Comparison of ENCODE assay signal across 26 cellular contexts in genomic region chr19:5820785-5821184, GRCh38. TPM values are rescaled to one million over a fixed set of nuclear protein-coding genes. Genes with fewer than 3 reads are reported as not detected.
DNase-seq lines count a peak whose midpoint lies in the region; ATAC-seq and TF ChIP-seq lines count a peak whose summit lies in the region.
"Had no signal": no experiment of that assay in that cellular context is flagged by ENCODE, and none has a peak within 500 bp of the region (broad histone marks: within the 10 kb centered on the region; RNA-seq: fewer than 3 reads in every experiment).

No MANE protein-coding gene starts in this region.

- TF ChIP-seq CTCF in WTC11 (IDR thresholded peaks at IDR 0.05) (no peak), osteoblast (IDR thresholded peaks at IDR 0.05; ENCODE audit: extremely low read depth, low read depth, low read length) (no peak), transverse colon (IDR thresholded peaks at IDR 0.05) (no peak), BE2C (IDR thresholded peaks at IDR 0.05; ENCODE audit: low read depth, low read length) (no peak)

- no peak overlapping the region for H3K4me3 Mint-ChIP-seq in activated naive CD8-positive, alpha-beta T cell treated with anti-CD3 and anti-CD28 coated beads, Interleukin-2, amount 10 ng/mL, durations not matched to agents 7 days and 5 days
- H3K4me3 Mint-ChIP-seq in activated naive CD8-positive, alpha-beta T cell treated with anti-CD3 and anti-CD28 coated beads for 36 hours, result no peak overlapping the region
- H3K4me3 Mint-ChIP-seq in WTC11, result no peak overlapping the region
- H3K4me3 Mint-ChIP-seq: CD8-positive, alpha-beta T cell; HFFc6 had no signal

- no peaks in the 10 kb centered on the region for H3K9me3 Mint-ChIP-seq in activated naive CD8-positive, alpha-beta T cell treated with anti-CD3 and anti-CD28 coated beads, Interleukin-2, amount 10 ng/mL, durations not matched to agents 7 days and 5 days
- H3K9me3 Mint-ChIP-seq in activated naive CD8-positive, alpha-beta T cell treated with anti-CD3 and anti-CD28 coated beads for 36 hours, result no peaks in the 10 kb centered on the region
- H3K9me3 Mint-ChIP-seq in WTC11, result no peaks in the 10 kb centered on the region
- H3K9me3 Mint-ChIP-seq: CD8-positive, alpha-beta T cell; HFFc6 had no signal

- H3K36me3 Mint-ChIP-seq in activated naive CD8-positive, alpha-beta T cell treated with anti-CD3 and anti-CD28 coated beads, Interleukin-2, amount 10 ng/mL, durations not matched to agents 7 days and 5 days, result no peaks in the 10 kb centered on the region
- H3K36me3 Mint-ChIP-seq in activated naive CD8-positive, alpha-beta T cell treated with anti-CD3 and anti-CD28 coated beads for 36 hours, result no peaks in the 10 kb centered on the region
- no peaks in the 10 kb centered on the region for H3K36me3 Mint-ChIP-seq in WTC11
- H3K36me3 Mint-ChIP-seq: CD8-positive, alpha-beta T cell had no signal

- no peaks in the 10 kb centered on the region for H3K79me2 ChIP-seq in osteoblast (ENCODE audit: insufficient read depth, low read length)

- H3K4me3 ChIP-seq in osteoblast (ENCODE audit: insufficient read depth, low read length), result no peak overlapping the region
- no peak overlapping the region for H3K4me3 ChIP-seq in transverse colon
- H3K4me3 ChIP-seq in BE2C (ENCODE audit: low read depth, low read length), result no peak overlapping the region
- H3K4me3 ChIP-seq: MG63, PC-9, SJCRH30 had no signal

- no peak overlapping the region for H2AFZ ChIP-seq in osteoblast (ENCODE audit: low read length)
- H2AFZ ChIP-seq: PC-9 had no signal

- H3K27me3 ChIP-seq in osteoblast (ENCODE audit: insufficient read depth, low read length) (peaks cover 3% of the 10 kb centered on the region), transverse colon (no peaks in the 10 kb centered on the region), BE2C (no peaks in the 10 kb centered on the region; the same call in 1 of the 2 replicates)
- H3K27me3 ChIP-seq: MG63, SJCRH30 had no signal

- POLR2A ChIA-PET in activated naive CD8-positive, alpha-beta T cell treated with anti-CD3 and anti-CD28 coated beads, Interleukin-2, amount 10 ng/mL, durations not matched to agents 7 days and 5 days (lab: Charles Lee), result interaction anchor here (0.6 to 0.7 kb wide), 3 partner anchors 369 to 1060 kb away, joined by 3 to 5 read pairs (median 4); no protein-coding TSS in a partner anchor
- POLR2A ChIA-PET in WTC11 (lab: Charles Lee), result interaction anchor here (0.6 kb wide), 1 partner anchor 122 kb away, joined by 6 read pairs; no protein-coding TSS in a partner anchor

- H3K36me3 ChIP-seq in osteoblast (ENCODE audit: insufficient read depth, low read length) (no peaks in the 10 kb centered on the region), transverse colon (no peaks in the 10 kb centered on the region), BE2C (no peaks in the 10 kb centered on the region)
- H3K36me3 ChIP-seq: MG63, SJCRH30 had no signal

- H3K4me1 Mint-ChIP-seq in activated naive CD8-positive, alpha-beta T cell treated with anti-CD3 and anti-CD28 coated beads, Interleukin-2, amount 10 ng/mL, durations not matched to agents 7 days and 5 days, result peaks cover 2% of the 10 kb centered on the region
- no peaks in the 10 kb centered on the region for H3K4me1 Mint-ChIP-seq in activated naive CD8-positive, alpha-beta T cell treated with anti-CD3 and anti-CD28 coated beads for 36 hours
- no peaks in the 10 kb centered on the region for H3K4me1 Mint-ChIP-seq in WTC11

- no peak for DNase-seq in activated naive CD8-positive, alpha-beta T cell treated with anti-CD3 and anti-CD28 coated beads, Interleukin-2, amount 10 ng/mL, durations not matched to agents 7 days and 5 days
- no peak for DNase-seq in activated naive CD8-positive, alpha-beta T cell treated with anti-CD3 and anti-CD28 coated beads for 36 hours
- DNase-seq in WTC11 (ENCODE audit: low spot score), result no peak
- peak; percentile 67 for DNase-seq in osteoblast (ENCODE audit: insufficient read length, low spot score, missing footprints)
- DNase-seq in transverse colon, result no peak
- no peak for DNase-seq in BE2C
- DNase-seq: Caco-2; CD8-positive, alpha-beta T cell; H7; HFFc6; KG1; MG63; NCI-H1105 treated with DMSO at 0.1 percent for 48 hours; NCI-H146; NCI-H1930; NCI-H2107; NCI-H446 treated with DMSO at 0.1 percent for 48 hours; NCI-H526; PC-9; SJCRH30 had no signal

- no peaks in the 10 kb centered on the region for H4K20me1 ChIP-seq in osteoblast (ENCODE audit: insufficient read depth, low read length)

- TF ChIP-seq POLR2A in transverse colon (IDR thresholded peaks at IDR 0.05), result no peak

- CTCF ChIA-PET in WTC11 (lab: Charles Lee), result interaction anchor here (0.7 to 6.1 kb wide), 3 partner anchors 9 to 201 kb away, joined by 3 to 70 read pairs (median 4); partner anchors contain the start of gene NRTN

- in situ Hi-C loops in transverse colon (cut with MboI; ENCODE audit: low pct_ligation_motif_present in 1 of 4, low pct_unique_long_range_greater_than_20kb in 1 of 4, low sequenced_read_pairs in 3 of 4), result no loop called here

- H3K27ac ChIP-seq in osteoblast (ENCODE audit: low read depth, low read length) (no peak overlapping the region), transverse colon (no peak overlapping the region)
- H3K27ac ChIP-seq: C4-2B, PC-9, SJCRH30 had no signal

- WGBS in transverse colon (ENCODE audit: low coverage in 1 of 2), 2 donors, result 62 to 73% methylated on average over 5 to 6 of the region's 6 CpGs

- H3K27me3 Mint-ChIP-seq in activated naive CD8-positive, alpha-beta T cell treated with anti-CD3 and anti-CD28 coated beads, Interleukin-2, amount 10 ng/mL, durations not matched to agents 7 days and 5 days, result peaks cover 2% of the 10 kb centered on the region
- peaks cover 4% of the 10 kb centered on the region for H3K27me3 Mint-ChIP-seq in activated naive CD8-positive, alpha-beta T cell treated with anti-CD3 and anti-CD28 coated beads for 36 hours
- H3K27me3 Mint-ChIP-seq in WTC11 (ENCODE audit: low read depth), result peaks cover 9% of the 10 kb centered on the region

- no peaks in the 10 kb centered on the region for H3K4me1 ChIP-seq in osteoblast (ENCODE audit: insufficient read depth, low read length)
- peaks cover 0 to 10% (median 4%) of the 10 kb centered on the region in 4 donors for H3K4me1 ChIP-seq in transverse colon
- H3K4me1 ChIP-seq in BE2C, result no peaks in the 10 kb centered on the region
- H3K4me1 ChIP-seq: Caco-2 had no signal

- no peak overlapping the region for H3K4me2 ChIP-seq in osteoblast (ENCODE audit: insufficient read depth, low read length)
- H3K4me2 ChIP-seq: PC-9 had no signal

- H3K9me3 ChIP-seq in osteoblast (ENCODE audit: low read depth, low read length) (no peaks in the 10 kb centered on the region), transverse colon (no peaks in the 10 kb centered on the region), BE2C (no peaks in the 10 kb centered on the region)
- H3K9me3 ChIP-seq: Caco-2, MG63, SJCRH30 had no signal

- ATAC-seq in activated naive CD8-positive, alpha-beta T cell treated with anti-CD3 and anti-CD28 coated beads, Interleukin-2, amount 10 ng/mL, durations not matched to agents 7 days and 5 days (ENCODE audit: low read depth), result no peak
- ATAC-seq in WTC11, result no peak
- ATAC-seq: CD8-positive, alpha-beta T cell; Right ventricle myocardium inferior; SK-N-SH treated with all-trans-retinoic acid at 6 μM for 48 hours had no signal

- H3K27ac Mint-ChIP-seq in activated naive CD8-positive, alpha-beta T cell treated with anti-CD3 and anti-CD28 coated beads, Interleukin-2, amount 10 ng/mL, durations not matched to agents 7 days and 5 days, result peak overlapping the region; percentile 35
- no peak overlapping the region for H3K27ac Mint-ChIP-seq in activated naive CD8-positive, alpha-beta T cell treated with anti-CD3 and anti-CD28 coated beads for 36 hours
- no peak overlapping the region for H3K27ac Mint-ChIP-seq in WTC11
- H3K27ac Mint-ChIP-seq: CD8-positive, alpha-beta T cell; HFFc6 had no signal

- no peak for TF ChIP-seq EP300 in transverse colon (IDR thresholded peaks at IDR 0.05; ENCODE audit: low read depth)

- intact Hi-C loops in transverse colon (cut with DNase I; ENCODE audit: low total_unique reads), result no loop called here

RNA-seq across cellular contexts. Expression of gene NRTN, which starts 15.9 kb away (rescaled TPM):
- total RNA-seq in activated naive CD8-positive, alpha-beta T cell treated with anti-CD3 and anti-CD28 coated beads, Interleukin-2, amount 10 ng/mL, durations not matched to agents 7 days and 5 days, result under 1 TPM; 0.36 to 0.45 TPM
- under 1 TPM; 0.21 to 0.38 TPM for total RNA-seq in activated naive CD8-positive, alpha-beta T cell treated with anti-CD3 and anti-CD28 coated beads for 36 hours
- total RNA-seq in WTC11 (2021) (4.7 to 6.1 TPM (median 4.9 TPM) in 3 replicates), osteoblast (not detected in 2 replicates), transverse colon (1 to 10 TPM in 3 of 4 donors, under 1 TPM in 1; 0.82 to 3.8 (median 1.5) TPM)
- 4.5 TPM for polyA plus RNA-seq in BE2C (2012; ENCODE audit: insufficient read depth, insufficient read length, low read depth)
- total RNA-seq: HFFc6, RPMI7951 had no signal

RNA-seq across cellular contexts. Expression of gene FUT6, which starts 18.7 kb away (rescaled TPM):
- total RNA-seq in activated naive CD8-positive, alpha-beta T cell treated with anti-CD3 and anti-CD28 coated beads, Interleukin-2, amount 10 ng/mL, durations not matched to agents 7 days and 5 days, result under 1 TPM; 0.75 to 0.91 TPM
- not detected for total RNA-seq in activated naive CD8-positive, alpha-beta T cell treated with anti-CD3 and anti-CD28 coated beads for 36 hours
- total RNA-seq in WTC11 (2021), result not detected in 3 replicates
- not detected in 2 replicates for total RNA-seq in osteoblast
- 100 to 1,000 TPM in 2 of 4 donors, 10 to 100 TPM in 2; 71.9 to 251 (median 115) TPM for total RNA-seq in transverse colon
- polyA plus RNA-seq in BE2C (2012; ENCODE audit: insufficient read depth, insufficient read length, low read depth), result not detected
- total RNA-seq: A673; Caco-2; CD8-positive, alpha-beta T cell; H7; HFFc6; HT1080; Right ventricle myocardium inferior; RPMI7951 had no signal

RNA-seq across cellular contexts. Expression of gene DUS3L, which starts 29.8 kb away (rescaled TPM):
- total RNA-seq in activated naive CD8-positive, alpha-beta T cell treated with anti-CD3 and anti-CD28 coated beads, Interleukin-2, amount 10 ng/mL, durations not matched to agents 7 days and 5 days, result 10 to 100 TPM; 61.0 to 62.1 TPM
- total RNA-seq in activated naive CD8-positive, alpha-beta T cell treated with anti-CD3 and anti-CD28 coated beads for 36 hours, result 100 to 1,000 TPM; 103 to 106 TPM
- total RNA-seq in WTC11 (2021) (30.6 to 39.3 TPM (median 34.6 TPM) in 3 replicates), osteoblast (21.2 and 30.0 TPM in 2 replicates), transverse colon (10 to 100 TPM; 28.3 to 86.6 (median 56.6) TPM)
- polyA plus RNA-seq in BE2C (2012; ENCODE audit: insufficient read depth, insufficient read length, low read depth), result 184 TPM

RNA-seq across cellular contexts. Expression of gene FUT3, which starts 30.5 kb away (rescaled TPM):
- not detected for total RNA-seq in activated naive CD8-positive, alpha-beta T cell treated with anti-CD3 and anti-CD28 coated beads, Interleukin-2, amount 10 ng/mL, durations not matched to agents 7 days and 5 days
- total RNA-seq in activated naive CD8-positive, alpha-beta T cell treated with anti-CD3 and anti-CD28 coated beads for 36 hours, result not detected
- 0.23 to 0.62 TPM (median 0.48 TPM) in 3 replicates for total RNA-seq in WTC11 (2021)
- total RNA-seq in osteoblast, result not detected in 2 replicates
- 100 to 1,000 TPM; 180 to 222 (median 191) TPM for total RNA-seq in transverse colon
- not detected for polyA plus RNA-seq in BE2C (2012; ENCODE audit: insufficient read depth, insufficient read length, low read depth)
- total RNA-seq: A673, H7, HFFc6, HT1080, Right ventricle myocardium inferior, RPMI7951 had no signal

RNA-seq across cellular contexts. Expression of gene PRR22, which starts 36.2 kb away (rescaled TPM):
- 1 to 10 TPM; 3.8 to 4.4 TPM for total RNA-seq in activated naive CD8-positive, alpha-beta T cell treated with anti-CD3 and anti-CD28 coated beads, Interleukin-2, amount 10 ng/mL, durations not matched to agents 7 days and 5 days
- total RNA-seq in activated naive CD8-positive, alpha-beta T cell treated with anti-CD3 and anti-CD28 coated beads for 36 hours, result 10 to 100 TPM; 14.1 to 14.3 TPM
- 2.6 to 3.3 TPM (median 3.0 TPM) in 3 replicates for total RNA-seq in WTC11 (2021)
- total RNA-seq in osteoblast, result 0.29 and 0.36 TPM in 2 replicates
- total RNA-seq in transverse colon, result 10 to 100 TPM in 1 of 4 donors, 1 to 10 TPM in 3; 1.1 to 10.5 (median 1.6) TPM
- 13.1 TPM for polyA plus RNA-seq in BE2C (2012; ENCODE audit: insufficient read depth, insufficient read length, low read depth)

Comparison
In these comparisons a context has a peak if more than half of its experiments do, and no peak if none do; other contexts are left out.
1. RNA of gene FUT6, which starts 18.7 kb away (total RNA-seq): 71.9 to 251 TPM in transverse colon; 0.75 to 0.91 TPM in activated naive CD8-positive, alpha-beta T cell treated with anti-CD3 and anti-CD28 coated beads, Interleukin-2, amount 10 ng/mL, durations not matched to agents 7 days and 5 days, not detected in activated naive CD8-positive, alpha-beta T cell treated with anti-CD3 and anti-CD28 coated beads for 36 hours, not detected in WTC11 and not detected in osteoblast; every median in the first group is over 10 times any median in the second.